ENCODE assay signal across 20 cellular contexts in the genomic region with DNA sequence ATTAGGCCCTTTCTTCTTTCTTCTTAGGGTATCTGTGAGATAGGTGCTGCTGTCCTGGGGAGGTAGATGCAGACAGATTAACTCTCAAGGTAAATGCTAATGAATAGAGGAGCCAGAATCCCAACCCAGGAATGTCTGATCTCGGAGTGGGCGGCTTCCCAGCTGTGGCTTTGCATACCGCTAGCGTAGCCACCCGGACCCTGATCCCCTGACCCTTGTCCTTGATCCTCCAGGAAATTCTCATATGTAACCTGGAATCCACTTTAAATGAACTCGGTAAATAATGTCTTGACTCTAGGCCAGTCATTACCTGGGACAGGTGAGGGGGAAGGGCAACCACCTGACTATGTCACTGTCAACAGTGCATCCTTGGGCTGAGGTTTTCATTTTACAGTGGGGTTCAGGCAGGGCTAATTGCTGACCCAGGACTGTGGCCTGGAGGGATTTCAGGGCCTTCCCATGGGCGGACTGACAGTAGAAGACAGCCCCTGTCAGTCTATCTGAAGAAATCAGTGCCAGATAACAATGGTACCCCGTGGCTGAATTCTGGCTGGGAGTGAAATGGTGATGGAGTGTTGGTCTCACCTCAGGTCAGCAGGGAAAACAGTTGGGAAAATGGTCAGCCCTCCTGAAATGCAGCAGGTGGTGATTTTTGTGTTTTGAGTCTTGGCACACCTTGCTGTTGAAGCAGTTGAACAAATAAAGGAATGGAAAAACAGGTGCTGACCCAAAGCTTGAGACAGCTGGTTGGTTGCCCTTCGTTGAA. TPM values are rescaled to one million over a fixed set of nuclear protein-coding genes. Genes with fewer than 3 reads are reported as not detected.
A peak's percentile ranks its signal among the peaks of the same experiment; 100 is the strongest.
DNase-seq lines count a peak whose midpoint lies in the region; ATAC-seq and TF ChIP-seq lines count a peak whose summit lies in the region.
"Had no signal": no experiment of that assay in that cellular context is flagged by ENCODE, and none has a peak within 500 bp of the region (broad histone marks: within the 10 kb centered on the region; RNA-seq: fewer than 3 reads in every experiment).

No MANE protein-coding gene starts in this region.

- peak overlapping the region; percentile 30 for H3K4me3 Mint-ChIP-seq in progenitor cell of endocrine pancreas (ENCODE audit: low read depth)
- H3K4me3 Mint-ChIP-seq: activated naive CD8-positive, alpha-beta T cell treated with anti-CD3 and anti-CD28 coated beads, Interleukin-2, amount 50 U/mL, for 24 hours; activated T-cell treated with anti-CD3 and anti-CD28 coated beads, Interleukin-2, amount 50 U/mL, for 4 hours; central memory CD8-positive, alpha-beta T cell; immature natural killer cell had no signal

- TF ChIP-seq POLR2A in gastroesophageal sphincter (IDR thresholded peaks at IDR 0.05), result no peak

- ATAC-seq in gastroesophageal sphincter, result no peak
- no peak for ATAC-seq in GM18870 (IDR thresholded peaks at IDR 0.05; ENCODE audit: unreplicated experiment)
- no peak for ATAC-seq in activated CD4-positive, CD25-positive, alpha-beta regulatory T cell treated with anti-CD3 and anti-CD28 coated beads, Interleukin-2, amount 50 U/mL, for 24 hours
- no peak for ATAC-seq in stimulated activated naive CD8-positive, alpha-beta T cell treated with anti-CD3 and anti-CD28 coated beads, Interleukin-15, Interleukin-2, amounts not matched to agents 100 U/mL and 50 U/mL, for 24 hours
- ATAC-seq: activated naive CD8-positive, alpha-beta T cell treated with anti-CD3 and anti-CD28 coated beads, Interleukin-2, amount 50 U/mL, for 24 hours; activated T-cell treated with anti-CD3 and anti-CD28 coated beads, Interleukin-2, amount 50 U/mL, for 4 hours had no signal

- H3K4me3 ChIP-seq in gastroesophageal sphincter, result no peak overlapping the region
- H3K4me3 ChIP-seq: PC-9 had no signal

- H3K27me3 Mint-ChIP-seq in progenitor cell of endocrine pancreas, result no peaks in the 10 kb centered on the region
- H3K27me3 Mint-ChIP-seq: activated naive CD8-positive, alpha-beta T cell treated with anti-CD3 and anti-CD28 coated beads, Interleukin-2, amount 50 U/mL, for 24 hours; central memory CD8-positive, alpha-beta T cell had no signal

- no peak for TF ChIP-seq EP300 in gastroesophageal sphincter (IDR thresholded peaks at IDR 0.05)

- no peaks in the 10 kb centered on the region for H3K9me3 ChIP-seq in gastroesophageal sphincter
- H3K9me3 ChIP-seq: SK-N-SH had no signal

- H3K9me3 Mint-ChIP-seq in progenitor cell of endocrine pancreas (ENCODE audit: low read depth), result no peaks in the 10 kb centered on the region
- H3K9me3 Mint-ChIP-seq: activated naive CD8-positive, alpha-beta T cell treated with anti-CD3 and anti-CD28 coated beads, Interleukin-2, amount 50 U/mL, for 24 hours; activated T-cell treated with anti-CD3 and anti-CD28 coated beads, Interleukin-2, amount 50 U/mL, for 4 hours; central memory CD8-positive, alpha-beta T cell; immature natural killer cell had no signal

- TF ChIP-seq CTCF in gastroesophageal sphincter (IDR thresholded peaks at IDR 0.05) (no peak), progenitor cell of endocrine pancreas (IDR thresholded peaks at IDR 0.05; ENCODE audit: unreplicated experiment) (no peak)

- H3K27ac Mint-ChIP-seq in progenitor cell of endocrine pancreas, result peak overlapping the region; percentile 86
- H3K27ac Mint-ChIP-seq: activated naive CD8-positive, alpha-beta T cell treated with anti-CD3 and anti-CD28 coated beads, Interleukin-2, amount 50 U/mL, for 24 hours had no signal

- H3K36me3 ChIP-seq in gastroesophageal sphincter, result peaks cover 0 to 43% of the 10 kb centered on the region in 2 donors

- H3K4me1 Mint-ChIP-seq in progenitor cell of endocrine pancreas (ENCODE audit: low read depth), result peaks cover 46% of the 10 kb centered on the region
- H3K4me1 Mint-ChIP-seq: activated naive CD8-positive, alpha-beta T cell treated with anti-CD3 and anti-CD28 coated beads, Interleukin-2, amount 50 U/mL, for 24 hours had no signal

- peaks cover 0 to 67% (median 4%) of the 10 kb centered on the region in 3 donors for H3K4me1 ChIP-seq in gastroesophageal sphincter

- H3K27ac ChIP-seq in gastroesophageal sphincter, result peak overlapping the region in 3 of 4 donors; percentile 60 to 90 (median 63)
- H3K27ac ChIP-seq: PC-9 had no signal

- no peaks in the 10 kb centered on the region for H3K27me3 ChIP-seq in gastroesophageal sphincter

- WGBS in gastroesophageal sphincter (ENCODE audit: low coverage in 1 of 2), 2 donors, result 76 to 100% methylated on average over 1 to 4 of the region's 9 CpGs

- peaks cover 15% of the 10 kb centered on the region for H3K36me3 Mint-ChIP-seq in progenitor cell of endocrine pancreas (ENCODE audit: insufficient read depth)

- DNase-seq in COLO668 (lab: John Stamatoyannopoulos, UW; ENCODE audit: unreplicated experiment) (peak; percentile 44), NCI-H2196 treated with DMSO at 0.1 percent for 48 hours (lab: John Stamatoyannopoulos, UW; ENCODE audit: unreplicated experiment) (peak; percentile 46), progenitor cell of endocrine pancreas (ENCODE audit: low spot score, unreplicated experiment) (no peak), T-helper 1 cell (no peak)
- DNase-seq in stimulated activated naive CD8-positive, alpha-beta T cell treated with anti-CD3 and anti-CD28 coated beads, Interleukin-15, Interleukin-2, amounts not matched to agents 100 U/mL and 50 U/mL, for 24 hours, result no peak
- DNase-seq: activated CD4-positive, alpha-beta T cell treated with anti-CD3 and anti-CD28 coated beads, Interleukin-2, amount 50 U/mL, for 4 hours; activated naive CD8-positive, alpha-beta T cell treated with anti-CD3 and anti-CD28 coated beads, Interleukin-2, amount 50 U/mL, for 24 hours; activated T-cell treated with anti-CD3 and anti-CD28 coated beads, Interleukin-2, amount 50 U/mL, for 4 hours; foreskin melanocyte; immature natural killer cell; mammary epithelial cell; NCI-H1105 treated with DMSO at 0.1 percent for 48 hours; NCI-H345; PC-9; SK-N-SH; stimulated activated CD4-positive, alpha-beta T cell treated with anti-CD3 and anti-CD28 coated beads, Interleukin-4, amount 100 ng/mL, for 4 hours had no signal

RNA-seq across cellular contexts. Expression of a gene that starts 9.5 kb away (rescaled TPM):
- 10 to 100 TPM; 21.0 to 68.5 (median 42.5) TPM for total RNA-seq in gastroesophageal sphincter
- total RNA-seq in progenitor cell of endocrine pancreas, result 18.8 and 23.3 TPM in 2 replicates

Comparison
In these comparisons a context has a peak if more than half of its experiments do, and no peak if none do; other contexts are left out.
1. DNase-seq: peak in COLO668 (single experiment) and NCI-H2196 treated with DMSO at 0.1 percent for 48 hours (single experiment); none in progenitor cell of endocrine pancreas (single experiment), T-helper 1 cell (0 of 5) and stimulated activated naive CD8-positive, alpha-beta T cell treated with anti-CD3 and anti-CD28 coated beads, Interleukin-15, Interleukin-2, amounts not matched to agents 100 U/mL and 50 U/mL, for 24 hours (single experiment).